In genomic region chr9:135908334-135909204, GRCh38 we compare ENCODE assay signal across 7 cellular contexts. TPM values are rescaled to one million over a fixed set of nuclear protein-coding genes. Genes with fewer than 3 reads are reported as not detected.
A peak's percentile ranks its signal among the peaks of the same experiment; 100 is the strongest.
DNase-seq lines count a peak whose midpoint lies in the region; ATAC-seq and TF ChIP-seq lines count a peak whose summit lies in the region.

No MANE protein-coding gene starts in this region.

- H2AFZ ChIP-seq in OCI-LY1 (ENCODE audit: low read length) = no peak overlapping the region

- H3K27me3 Mint-ChIP-seq in natural killer cell treated with Interleukin-12 subunit alpha and Interleukin-12 subunit beta and Interleukin-15 and Interleukin-18, amount 100 ng/mL, for 72 hours = no peaks in the 10 kb centered on the region

- peaks cover 33% of the 10 kb centered on the region for H3K4me1 ChIP-seq in OCI-LY1 (ENCODE audit: insufficient read depth, low read length, severe bottlenecking)
- peaks cover 24% of the 10 kb centered on the region for H3K4me1 ChIP-seq in effector memory CD4-positive, alpha-beta T cell (ENCODE audit: control insufficient read depth, insufficient read depth, low read length, poor library complexity, severe bottlenecking)

- H3K27ac Mint-ChIP-seq in natural killer cell treated with Interleukin-12 subunit alpha and Interleukin-12 subunit beta and Interleukin-15 and Interleukin-18, amount 100 ng/mL, for 72 hours = peak overlapping the region; percentile 36 to 74

- no peaks in the 10 kb centered on the region for H3K9me2 ChIP-seq in OCI-LY1 (ENCODE audit: low read depth, low read length)

- TF ChIP-seq CTCF in OCI-LY1 (IDR thresholded peaks at IDR 0.05; ENCODE audit: low read length) = no peak

- peaks cover 1% of the 10 kb centered on the region for H3K9me3 Mint-ChIP-seq in natural killer cell treated with Interleukin-12 subunit alpha and Interleukin-12 subunit beta and Interleukin-15 and Interleukin-18, amount 100 ng/mL, for 72 hours

- H3F3A ChIP-seq in OCI-LY1 (ENCODE audit: insufficient read depth, low read length) = no peaks in the 10 kb centered on the region; the same call in 1 of the 2 replicates

- peaks cover 63% of the 10 kb centered on the region for H3K36me3 ChIP-seq in OCI-LY1 (ENCODE audit: insufficient read depth, low read length)
- H3K36me3 ChIP-seq in effector memory CD4-positive, alpha-beta T cell (ENCODE audit: control insufficient read depth, insufficient read depth, low read length) = peaks cover 12% of the 10 kb centered on the region

- H3K4me2 ChIP-seq in OCI-LY1 (ENCODE audit: low read length) = peak overlapping the region; percentile 73

- peak overlapping the region; percentile 92 for H3K9ac ChIP-seq in OCI-LY1 (ENCODE audit: low read length)

- 0 out of 2 replicates have a peak, but pooled peaks cover 2% of the 10 kb centered on the region for H3K79me2 ChIP-seq in OCI-LY1 (ENCODE audit: insufficient read depth, low read length)

- no peak for DNase-seq in effector memory CD4-positive, alpha-beta T cell
- DNase-seq in natural killer cell treated with Interleukin-12 subunit alpha and Interleukin-12 subunit beta and Interleukin-15 and Interleukin-18, amount 100 ng/mL, for 72 hours (ENCODE audit: low spot score) = no peak
- DNase-seq in GM19240 (ENCODE audit: insufficient read length, low spot score) (no peak), NOMO-1 treated with DMSO at 0.1 percent for 48 hours (lab: John Stamatoyannopoulos, UW; ENCODE audit: unreplicated experiment) (no peak)

- H3K4me3 ChIP-seq in OCI-LY1 (ENCODE audit: low read depth, low read length, poor library complexity, severe bottlenecking) = peak overlapping the region; percentile 90
- peak overlapping the region; percentile 90 for H3K4me3 ChIP-seq in effector memory CD4-positive, alpha-beta T cell (ENCODE audit: insufficient read depth, low read depth, low read length, poor library complexity, severe bottlenecking)

- no peaks in the 10 kb centered on the region for H4K20me1 ChIP-seq in OCI-LY1 (ENCODE audit: insufficient read depth, low read length)

- peak; percentile 4 for ATAC-seq in GM21515 (IDR thresholded peaks at IDR 0.05; ENCODE audit: unreplicated experiment)
- no peak for ATAC-seq in natural killer cell treated with Interleukin-12 subunit alpha and Interleukin-12 subunit beta and Interleukin-15 and Interleukin-18, amount 100 ng/mL, for 72 hours
- no peak for ATAC-seq in GM21360 (IDR thresholded peaks at IDR 0.05; ENCODE audit: unreplicated experiment)

- H3K9me3 ChIP-seq in OCI-LY1 (ENCODE audit: low read length) = peaks cover 6% of the 10 kb centered on the region; the same call in 1 of the 2 replicates
- no peaks in the 10 kb centered on the region for H3K9me3 ChIP-seq in effector memory CD4-positive, alpha-beta T cell (ENCODE audit: control insufficient read depth, low read length)

- H3K4me3 Mint-ChIP-seq in natural killer cell treated with Interleukin-12 subunit alpha and Interleukin-12 subunit beta and Interleukin-15 and Interleukin-18, amount 100 ng/mL, for 72 hours = peak overlapping the region; percentile 75

- H3K4me1 Mint-ChIP-seq in natural killer cell treated with Interleukin-12 subunit alpha and Interleukin-12 subunit beta and Interleukin-15 and Interleukin-18, amount 100 ng/mL, for 72 hours (ENCODE audit: low read depth in 2 of 2) = peaks cover 38 to 44% of the 10 kb centered on the region in 2 donors

- peaks cover 25% of the 10 kb centered on the region for H3K36me3 Mint-ChIP-seq in natural killer cell treated with Interleukin-12 subunit alpha and Interleukin-12 subunit beta and Interleukin-15 and Interleukin-18, amount 100 ng/mL, for 72 hours

- no peaks in the 10 kb centered on the region for H3K27me3 ChIP-seq in OCI-LY1 (ENCODE audit: insufficient read depth, low read length)
- no peaks in the 10 kb centered on the region for H3K27me3 ChIP-seq in effector memory CD4-positive, alpha-beta T cell (replicated peaks; ENCODE audit: control insufficient read depth, insufficient read depth, low read length, poor library complexity, severe bottlenecking)

- H3K27ac ChIP-seq in OCI-LY1 (ENCODE audit: low read depth, low read length, poor library complexity, severe bottlenecking) = no peak overlapping the region
- no peak overlapping the region for H3K27ac ChIP-seq in effector memory CD4-positive, alpha-beta T cell (ENCODE audit: insufficient read depth, low read length, poor library complexity, severe bottlenecking)

RNA-seq across cellular contexts. Expression of gene CAMSAP1, which starts 1.2 kb away (rescaled TPM):
- 10 to 100 TPM; 23.4 to 25.5 TPM for total RNA-seq in natural killer cell treated with Interleukin-12 subunit alpha and Interleukin-12 subunit beta and Interleukin-15 and Interleukin-18, amount 100 ng/mL, for 72 hours

RNA-seq across cellular contexts. Expression of gene UBAC1, which starts 52.6 kb away (rescaled TPM):
- total RNA-seq in natural killer cell treated with Interleukin-12 subunit alpha and Interleukin-12 subunit beta and Interleukin-15 and Interleukin-18, amount 100 ng/mL, for 72 hours = 10 to 100 TPM; 28.9 to 42.4 TPM
